In the genomic region with DNA sequence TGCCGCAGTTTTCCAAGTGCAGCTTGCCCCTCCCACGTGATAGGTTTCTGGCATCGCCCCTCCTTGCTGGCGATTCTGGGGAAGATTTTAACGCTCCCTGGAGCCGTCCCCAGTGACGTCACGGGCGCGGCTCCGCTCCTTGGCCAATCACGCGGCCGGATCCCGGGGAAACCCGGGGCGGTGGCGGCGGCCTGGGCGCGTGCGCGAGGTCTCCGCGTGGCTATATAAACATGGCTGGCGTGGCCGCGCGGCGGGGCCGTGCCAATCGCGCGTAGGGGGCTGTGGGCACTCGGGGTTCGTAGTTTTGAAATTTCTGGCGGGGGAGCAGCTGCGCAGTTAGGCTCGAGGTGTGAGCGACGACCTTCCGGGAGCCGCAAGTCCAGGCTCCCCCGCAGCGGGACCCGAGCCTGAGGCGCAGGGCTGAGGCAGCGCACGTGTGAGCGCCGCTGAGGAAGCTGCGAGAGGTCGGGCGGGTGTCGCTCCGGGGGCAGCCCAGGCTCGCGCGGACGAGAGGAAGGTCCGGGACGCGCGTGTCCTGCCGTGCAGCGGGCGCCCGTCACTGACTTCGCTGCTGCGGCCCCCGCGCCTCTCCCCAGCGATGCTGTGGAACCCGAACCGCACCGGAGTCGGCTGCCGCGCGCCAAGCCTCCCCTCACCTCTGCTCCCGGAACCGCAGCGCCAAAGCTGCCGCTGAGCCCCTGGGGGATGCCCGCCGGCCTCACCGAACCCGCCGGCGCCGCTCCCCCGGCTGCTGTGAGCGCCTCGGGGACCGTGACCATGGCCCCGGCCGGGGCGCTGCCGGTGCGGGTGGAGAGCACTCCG, we compare ENCODE assay signal across 1 cellular context.
A peak's percentile ranks its signal among the peaks of the same experiment; 100 is the strongest.
TF ChIP-seq lines count a peak whose summit lies in the region.

Gene TAF4B, plus strand, starts transcription at position 217 of the 822 bp plus-strand sequence. Its CDS starts 489 bp downstream, at position 706.

TF ChIP-seq in Ishikawa, 13 proteins besides CTCF, POLR2A, EP300 and RAD21 (continued from another document):
- TF ChIP-seq REST (IDR thresholded peaks at IDR 0.05; ENCODE audit: low read depth) (0 out of 2 replicates have a peak, but pooled peaks have one; percentile 8), ZBTB7A (IDR thresholded peaks at IDR 0.05; ENCODE audit: low read depth) (no peak), TEAD4 (IDR thresholded peaks at IDR 0.05) (no peak), EGR1 (IDR thresholded peaks at IDR 0.05) (no peak), CREB1 (IDR thresholded peaks at IDR 0.05; ENCODE audit: low read depth) (peak; percentile 74), NFIC (IDR thresholded peaks at IDR 0.05) (no peak; the same call in 1 of the 2 replicates), YY1 (IDR thresholded peaks at IDR 0.05; ENCODE audit: low read depth) (peak; percentile 80), TCF12 (IDR thresholded peaks at IDR 0.05; ENCODE audit: low read depth) (peak; percentile 12; the same call in 1 of the 2 replicates)
- TF ChIP-seq, protein P1, sequence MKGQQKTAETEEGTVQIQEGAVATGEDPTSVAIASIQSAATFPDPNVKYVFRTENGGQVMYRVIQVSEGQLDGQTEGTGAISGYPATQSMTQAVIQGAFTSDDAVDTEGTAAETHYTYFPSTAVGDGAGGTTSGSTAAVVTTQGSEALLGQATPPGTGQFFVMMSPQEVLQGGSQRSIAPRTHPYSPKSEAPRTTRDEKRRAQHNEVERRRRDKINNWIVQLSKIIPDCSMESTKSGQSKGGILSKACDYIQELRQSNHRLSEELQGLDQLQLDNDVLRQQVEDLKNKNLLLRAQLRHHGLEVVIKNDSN (IDR thresholded peaks at IDR 0.05), result peak; percentile 88
